ENCODE assay signal across 23 cellular contexts in the genomic region with DNA sequence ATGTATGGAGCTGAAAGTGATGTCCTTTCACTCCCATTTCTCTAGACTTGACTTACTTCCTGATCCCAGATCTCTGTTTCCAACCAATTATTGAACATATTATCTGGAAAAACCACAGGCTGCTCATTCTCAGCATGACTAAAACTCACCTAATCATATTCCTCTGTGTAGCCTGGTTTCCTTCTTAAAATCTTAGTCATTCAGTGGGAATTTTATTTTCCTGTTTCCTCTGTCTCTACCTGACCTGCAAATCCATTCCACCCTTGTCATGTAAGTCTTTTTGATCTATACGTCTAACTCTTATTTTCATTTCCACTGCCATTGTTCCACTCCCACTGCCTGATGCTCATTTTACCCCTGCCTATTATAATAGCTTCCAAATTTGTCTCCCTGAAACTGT.
"Had no signal": no experiment of that assay in that cellular context is flagged by ENCODE, and none has a peak within 500 bp of the region (broad histone marks: within the 10 kb centered on the region; RNA-seq: fewer than 3 reads in every experiment).

No MANE protein-coding gene starts in this region.

- H3K4me3 ChIP-seq: coronary artery, esophagus squamous epithelium, gastrocnemius medialis, heart left ventricle, hepatocyte, left lung, lower lobe of right lung, mucosa of descending colon had no signal

- H3K27ac ChIP-seq: coronary artery, epithelial cell of prostate, esophagus squamous epithelium, gastrocnemius medialis, heart left ventricle, hepatocyte, left lung, lower lobe of right lung had no signal

- DNase-seq: effector CD8-positive, alpha-beta T cell; effector memory CD8-positive, alpha-beta T cell; endodermal cell; erythroblast; esophagus squamous epithelium; foreskin fibroblast; foreskin melanocyte; gastrocnemius medialis; heart left ventricle; hypothalamus; immature natural killer cell; islet precursor cell; kidney; kidney glomerular epithelial cell; left cardiac atrium; left lung; left ventricle myocardium superior; lower lobe of right lung; mucosa of descending colon had no signal

- H3K4me2 ChIP-seq: hepatocyte had no signal

- H3K27me3 ChIP-seq: esophagus squamous epithelium, gastrocnemius medialis, heart left ventricle, hepatocyte, left lung had no signal

- H3K9me3 ChIP-seq: esophagus squamous epithelium, gastrocnemius medialis, heart left ventricle, left lung, lower lobe of right lung, mucosa of descending colon had no signal

- H2AFZ ChIP-seq: hepatocyte had no signal

- H3K36me3 ChIP-seq: esophagus squamous epithelium, gastrocnemius medialis, heart left ventricle, left lung, lower lobe of right lung had no signal

- H3K4me1 ChIP-seq: gastrocnemius medialis, left lung, lower lobe of right lung had no signal

- ATAC-seq: effector memory CD8-positive, alpha-beta T cell; esophagus mucosa; gastrocnemius medialis; heart left ventricle; left lung; left ventricle myocardium superior; mucosa of descending colon had no signal
